ENCODE assay signal across 29 cellular contexts in genomic region chrX:76538860-76539259, GRCh38.
"Had no signal": no experiment of that assay in that cellular context is flagged by ENCODE, and none has a peak within 500 bp of the region (broad histone marks: within the 10 kb centered on the region; RNA-seq: fewer than 3 reads in every experiment).

No MANE protein-coding gene starts in this region.

- H3K27me3 Mint-ChIP-seq: activated B cell treated with CpG ODN at 0.5 μM for 24 hours; activated CD4-positive, alpha-beta T cell treated with anti-CD3 and anti-CD28 coated beads, Interleukin-2, amount 10 ng/mL, durations not matched to agents 24 days and 14 days; activated CD8-positive, alpha-beta memory T cell treated with anti-CD3 and anti-CD28 coated beads, Interleukin-2, amount 10 ng/mL, durations not matched to agents 7 days and 5 days; activated naive CD8-positive, alpha-beta T cell treated with anti-CD3 and anti-CD28 coated beads, Interleukin-2, amount 50 U/mL, for 24 hours had no signal

- H3K4me3 ChIP-seq: cardiac muscle cell, SJCRH30 had no signal

- H3K27ac Mint-ChIP-seq: activated B cell treated with CpG ODN at 0.5 μM for 24 hours; activated CD4-positive, alpha-beta T cell treated with anti-CD3 and anti-CD28 coated beads, Interleukin-2, amount 10 ng/mL, durations not matched to agents 24 days and 14 days; activated CD8-positive, alpha-beta memory T cell treated with anti-CD3 and anti-CD28 coated beads, Interleukin-2, amount 10 ng/mL, durations not matched to agents 7 days and 5 days; activated naive CD4-positive, alpha-beta T cell treated with anti-CD3 and anti-CD28 coated beads, Interleukin-2, amount 50 U/mL, for 72 hours; activated naive CD8-positive, alpha-beta T cell treated with anti-CD3 and anti-CD28 coated beads, Interleukin-2, amount 50 U/mL, for 24 hours; activated T-cell treated with anti-CD3 and anti-CD28 coated beads, Interleukin-2, amount 50 U/mL, for 24 hours; activated T-helper 1 cell treated with anti-CD3 and anti-CD28 coated beads, Interleukin-12 subunit alpha, Interleukin-12 subunit beta, Interleukin-2, Interleukin-4 antibody, amounts not matched to agents 30 ng/mL and 10 ng/mL and 1 ng/mL, durations not matched to agents 14 hours and 24 hours and 36 hours; T-helper 1 cell treated with Interleukin-12 subunit alpha and Interleukin-12 subunit beta and Interleukin-4 antibody, amounts not matched to agents 30 μg/mL and 1 μg/mL, for 36 hours had no signal

- ATAC-seq: activated CD8-positive, alpha-beta memory T cell treated with anti-CD3 and anti-CD28 coated beads, Interleukin-2, amount 10 ng/mL, durations not matched to agents 7 days and 5 days; activated naive CD4-positive, alpha-beta T cell treated with anti-CD3 and anti-CD28 coated beads, Interleukin-2, amount 50 U/mL, for 72 hours; activated naive CD8-positive, alpha-beta T cell treated with anti-CD3 and anti-CD28 coated beads, Interleukin-2, amount 50 U/mL, for 24 hours; Panc1; Right ventricle myocardium inferior; SK-N-SH treated with all-trans-retinoic acid at 6 μM for 48 hours had no signal

- H3K4me1 ChIP-seq: SJCRH30 had no signal

- H3K9me3 Mint-ChIP-seq: activated CD4-positive, alpha-beta T cell treated with anti-CD3 and anti-CD28 coated beads, Interleukin-2, amount 10 ng/mL, durations not matched to agents 24 days and 14 days; activated naive CD8-positive, alpha-beta T cell treated with anti-CD3 and anti-CD28 coated beads, Interleukin-2, amount 50 U/mL, for 24 hours; activated T-cell treated with anti-CD3 and anti-CD28 coated beads, Interleukin-2, amount 50 U/mL, for 24 hours; activated T-helper 1 cell treated with anti-CD3 and anti-CD28 coated beads, Interleukin-12 subunit alpha, Interleukin-12 subunit beta, Interleukin-2, Interleukin-4 antibody, amounts not matched to agents 30 ng/mL and 10 ng/mL and 1 ng/mL, durations not matched to agents 14 hours and 24 hours and 36 hours had no signal

- H3K4me3 Mint-ChIP-seq: activated B cell treated with CpG ODN at 0.5 μM for 24 hours; activated CD4-positive, alpha-beta T cell treated with anti-CD3 and anti-CD28 coated beads, Interleukin-2, amount 10 ng/mL, durations not matched to agents 24 days and 14 days; activated CD8-positive, alpha-beta memory T cell treated with anti-CD3 and anti-CD28 coated beads, Interleukin-2, amount 10 ng/mL, durations not matched to agents 7 days and 5 days; activated naive CD8-positive, alpha-beta T cell treated with anti-CD3 and anti-CD28 coated beads, Interleukin-2, amount 50 U/mL, for 24 hours; activated T-cell treated with anti-CD3 and anti-CD28 coated beads, Interleukin-2, amount 50 U/mL, for 24 hours; activated T-helper 1 cell treated with anti-CD3 and anti-CD28 coated beads, Interleukin-12 subunit alpha, Interleukin-12 subunit beta, Interleukin-2, Interleukin-4 antibody, amounts not matched to agents 30 ng/mL and 10 ng/mL and 1 ng/mL, durations not matched to agents 14 hours and 24 hours and 36 hours; T-helper 1 cell treated with Interleukin-12 subunit alpha and Interleukin-12 subunit beta and Interleukin-4 antibody, amounts not matched to agents 30 μg/mL and 1 μg/mL, for 36 hours had no signal

- H3K36me3 ChIP-seq: brain microvascular endothelial cell, cardiac muscle cell, SJCRH30 had no signal

- H3K4me1 Mint-ChIP-seq: activated B cell treated with CpG ODN at 0.5 μM for 24 hours; activated CD4-positive, alpha-beta T cell treated with anti-CD3 and anti-CD28 coated beads, Interleukin-2, amount 10 ng/mL, durations not matched to agents 24 days and 14 days; activated CD8-positive, alpha-beta memory T cell treated with anti-CD3 and anti-CD28 coated beads, Interleukin-2, amount 10 ng/mL, durations not matched to agents 7 days and 5 days; activated naive CD8-positive, alpha-beta T cell treated with anti-CD3 and anti-CD28 coated beads, Interleukin-2, amount 50 U/mL, for 24 hours had no signal

- H3K9me3 ChIP-seq: SJCRH30 had no signal

- H3K27me3 ChIP-seq: brain microvascular endothelial cell, cardiac muscle cell, SJCRH30 had no signal

- DNase-seq: activated B cell treated with CpG ODN at 0.5 μM for 24 hours; activated CD4-positive, alpha-beta T cell treated with anti-CD3 and anti-CD28 coated beads for 1 hour; activated CD4-positive, alpha-beta T cell treated with anti-CD3 and anti-CD28 coated beads, Interleukin-2, amount 10 ng/mL, durations not matched to agents 24 days and 14 days; activated CD4-positive, alpha-beta T cell treated with anti-CD3 and anti-CD28 coated beads, Interleukin-2, amount 50 U/mL, for 48 hours; activated CD8-positive, alpha-beta memory T cell treated with anti-CD3 and anti-CD28 coated beads, Interleukin-2, amount 10 ng/mL, durations not matched to agents 7 days and 5 days; activated effector memory CD4-positive, alpha-beta T cell treated with anti-CD3 and anti-CD28 coated beads, Interleukin-2, amount 50 U/mL, for 16 hours; activated naive CD4-positive, alpha-beta T cell treated with Interleukin-2 at 50 U/mL for 16 hours; activated naive CD8-positive, alpha-beta T cell treated with anti-CD3 and anti-CD28 coated beads, Interleukin-2, amount 50 U/mL, for 24 hours; activated T-cell treated with anti-CD3 and anti-CD28 coated beads, Interleukin-2, amount 50 U/mL, for 24 hours; amniotic stem cell; brain microvascular endothelial cell; NCI-H1105 treated with DMSO at 0.1 percent for 48 hours; NCI-H1436 treated with DMSO at 0.1 percent for 48 hours; NCI-H187; NCI-H2081; NCI-H510A treated with DMSO at 0.1 percent for 48 hours; NCI-H69; NK-92 treated with Interleukin-12 subunit alpha and Interleukin-12 subunit beta, amount 100 ng/mL, for 24 hours; OCI-M1; RPMI8226; SW 1271 had no signal

- H3K27ac ChIP-seq: brain microvascular endothelial cell, cardiac muscle cell, SJCRH30 had no signal

- H3K36me3 Mint-ChIP-seq: activated CD8-positive, alpha-beta memory T cell treated with anti-CD3 and anti-CD28 coated beads, Interleukin-2, amount 10 ng/mL, durations not matched to agents 7 days and 5 days; activated naive CD4-positive, alpha-beta T cell treated with anti-CD3 and anti-CD28 coated beads, Interleukin-2, amount 50 U/mL, for 72 hours had no signal
